8 cellular contexts compared by ENCODE assay signal in the genomic region with DNA sequence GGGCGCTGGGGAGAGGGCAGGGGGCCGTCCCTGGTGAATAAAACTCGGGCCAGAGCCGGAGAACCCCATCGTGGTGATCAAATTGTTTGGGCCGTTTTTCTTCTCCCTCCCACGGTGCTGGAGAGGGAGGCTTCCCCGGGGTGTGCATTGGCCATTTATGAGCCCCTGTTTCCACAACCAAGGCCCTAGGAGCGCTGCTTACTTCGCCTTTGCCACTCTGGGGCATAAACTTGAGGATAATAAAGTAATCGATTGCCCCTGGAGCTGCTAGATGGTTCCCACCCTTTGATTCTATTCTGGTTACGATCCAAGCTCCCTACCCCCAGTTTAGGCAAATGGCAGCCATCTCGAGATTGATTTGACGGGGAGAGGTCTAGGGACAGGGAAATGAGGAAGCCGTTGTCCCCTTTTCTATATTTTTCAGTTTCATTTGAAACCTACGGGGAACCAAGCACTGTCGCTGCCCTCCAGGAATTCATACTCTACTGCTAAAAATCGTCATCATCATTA. TPM values are rescaled to one million over a fixed set of nuclear protein-coding genes. Genes with fewer than 3 reads are reported as not detected.
DNase-seq lines count a peak whose midpoint lies in the region; ATAC-seq and TF ChIP-seq lines count a peak whose summit lies in the region.

No MANE protein-coding gene starts in this region.

- peak overlapping the region; percentile 67 for H3K27ac ChIP-seq in effector memory CD4-positive, alpha-beta T cell (ENCODE audit: insufficient read depth, low read length, poor library complexity, severe bottlenecking)

- no peak for TF ChIP-seq CTCF in mucosa of descending colon (IDR thresholded peaks at IDR 0.05)

- no peaks in the 10 kb centered on the region for H3K9me3 ChIP-seq in effector memory CD4-positive, alpha-beta T cell (ENCODE audit: control insufficient read depth, low read length)
- H3K9me3 ChIP-seq in mucosa of descending colon = no peaks in the 10 kb centered on the region

- no peaks in the 10 kb centered on the region for H3K27me3 ChIP-seq in effector memory CD4-positive, alpha-beta T cell (replicated peaks; ENCODE audit: control insufficient read depth, insufficient read depth, low read length, poor library complexity, severe bottlenecking)

- peak; percentile 24 for DNase-seq in SKM-1 treated with dmso at 0.1 percent for 144 hours (lab: John Stamatoyannopoulos, UW; ENCODE audit: unreplicated experiment)
- no peak for DNase-seq in SKM-1 (lab: John Stamatoyannopoulos, UW; ENCODE audit: unreplicated experiment)
- DNase-seq in OCI-M1 (lab: John Stamatoyannopoulos, UW) = peak; percentile 48
- DNase-seq in effector memory CD4-positive, alpha-beta T cell = no peak
- no peak for DNase-seq in mucosa of descending colon
- no peak for DNase-seq in SK-N-DZ (ENCODE audit: low spot score)

- ATAC-seq in mucosa of descending colon (no peak), HG03159 (IDR thresholded peaks at IDR 0.05; ENCODE audit: unreplicated experiment) (no peak), HG02973 (IDR thresholded peaks at IDR 0.05; ENCODE audit: unreplicated experiment) (no peak)

- H3K36me3 ChIP-seq in effector memory CD4-positive, alpha-beta T cell (ENCODE audit: control insufficient read depth, insufficient read depth, low read length) = peaks cover 8% of the 10 kb centered on the region
- no peaks in the 10 kb centered on the region for H3K36me3 ChIP-seq in mucosa of descending colon (ENCODE audit: low read depth)

- H3K4me1 ChIP-seq in effector memory CD4-positive, alpha-beta T cell (ENCODE audit: control insufficient read depth, insufficient read depth, low read length, poor library complexity, severe bottlenecking) = peaks cover 21% of the 10 kb centered on the region
- peaks cover 17% of the 10 kb centered on the region for H3K4me1 ChIP-seq in mucosa of descending colon (ENCODE audit: low read depth)

- intact Hi-C loops in mucosa of descending colon (cut with DNase I, micrococcal nuclease) = no loop called here

- peak overlapping the region; percentile 98 for H3K4me3 ChIP-seq in effector memory CD4-positive, alpha-beta T cell (ENCODE audit: insufficient read depth, low read depth, low read length, poor library complexity, severe bottlenecking)
- peak overlapping the region; percentile 52 for H3K4me3 ChIP-seq in mucosa of descending colon

RNA-seq across cellular contexts. Expression of a gene that starts 0.7 kb away (rescaled TPM):
- total RNA-seq in mucosa of descending colon = 10 to 100 TPM in 1 of 3 donors, 1 to 10 TPM in 2; 9.0 to 22.5 (median 9.6) TPM
- polyA plus RNA-seq in SK-N-DZ (2014; cell fraction: cytosol; rRNA removed) = 38.0 and 38.4 TPM in 2 replicates
- 22.6 and 33.2 TPM in 2 replicates for polyA plus RNA-seq in SK-N-DZ (2014; cell fraction: nucleus; rRNA removed)

RNA-seq across cellular contexts. Expression of a gene that starts 2.5 kb away (rescaled TPM):
- 100 to 1,000 TPM in 2 of 3 donors, 10 to 100 TPM in 1; 90.5 to 125 (median 106) TPM for total RNA-seq in mucosa of descending colon
- 89.0 and 102 TPM in 2 replicates for polyA plus RNA-seq in SK-N-DZ (2014; cell fraction: cytosol; rRNA removed)
- polyA plus RNA-seq in SK-N-DZ (2014; cell fraction: nucleus; rRNA removed) = 33.5 and 34.0 TPM in 2 replicates

RNA-seq across cellular contexts. Expression of a gene that starts 31.1 kb away (rescaled TPM):
- 10 to 100 TPM; 47.2 to 61.7 (median 61.4) TPM for total RNA-seq in mucosa of descending colon
- 25.2 and 32.4 TPM in 2 replicates for polyA plus RNA-seq in SK-N-DZ (2014; cell fraction: cytosol; rRNA removed)
- 17.4 and 19.1 TPM in 2 replicates for polyA plus RNA-seq in SK-N-DZ (2014; cell fraction: nucleus; rRNA removed)

Comparison
In these comparisons a context has a peak if more than half of its experiments do, and no peak if none do; other contexts are left out.
1. DNase-seq: peak in SKM-1 treated with dmso at 0.1 percent for 144 hours (single experiment) and OCI-M1 (single experiment); none in SKM-1 (single experiment), effector memory CD4-positive, alpha-beta T cell (0 of 3), mucosa of descending colon (0 of 3) and SK-N-DZ (single experiment).